14 cellular contexts compared by ENCODE assay signal in the genomic region with DNA sequence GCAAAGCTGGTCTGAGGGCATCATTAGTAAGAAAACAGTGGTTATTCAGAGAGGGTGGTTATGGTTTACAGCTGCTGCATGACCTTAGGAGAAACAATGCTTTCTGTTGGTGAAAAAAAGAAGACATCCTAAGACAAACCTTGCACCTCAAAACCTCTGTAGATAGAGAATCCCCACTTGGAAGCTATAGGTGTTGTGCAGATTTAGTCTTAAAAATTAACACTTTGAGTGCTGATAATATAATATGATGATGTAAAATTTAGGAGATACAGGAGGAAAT. TPM values are rescaled to one million over a fixed set of nuclear protein-coding genes. Genes with fewer than 3 reads are reported as not detected.
DNase-seq lines count a peak whose midpoint lies in the region; ATAC-seq and TF ChIP-seq lines count a peak whose summit lies in the region.
"Had no signal": no experiment of that assay in that cellular context is flagged by ENCODE, and none has a peak within 500 bp of the region (broad histone marks: within the 10 kb centered on the region; RNA-seq: fewer than 3 reads in every experiment).

No MANE protein-coding gene starts in this region.

- no peaks in the 10 kb centered on the region for H4K20me1 ChIP-seq in fibroblast of lung (ENCODE audit: control insufficient read depth, extremely low read depth, insufficient read depth, low read length)

- H2AFZ ChIP-seq in fibroblast of lung (ENCODE audit: low read length) = peak overlapping the region; percentile 60

- intact Hi-C loops in left ventricle myocardium inferior (cut with micrococcal nuclease) (no loop called here), vagina (cut with DNase I) (no loop called here)

- ATAC-seq in HG03025 (IDR thresholded peaks at IDR 0.05; ENCODE audit: low FRiP score, unreplicated experiment) = no peak
- ATAC-seq: foreskin keratinocyte, mucosa of descending colon had no signal

- H3K27me3 ChIP-seq in left ventricle myocardium inferior (ENCODE audit: low read depth) = no peaks in the 10 kb centered on the region
- no peaks in the 10 kb centered on the region for H3K27me3 ChIP-seq in right atrium auricular region
- no peaks in the 10 kb centered on the region for H3K27me3 ChIP-seq in SJSA1 (replicated peaks)
- no peaks in the 10 kb centered on the region for H3K27me3 ChIP-seq in fibroblast of lung (ENCODE audit: control insufficient read depth, insufficient read depth, low read length)
- no peaks in the 10 kb centered on the region for H3K27me3 ChIP-seq in vagina
- H3K27me3 ChIP-seq: foreskin keratinocyte had no signal

- H3K4me2 ChIP-seq in fibroblast of lung (ENCODE audit: extremely low read depth, insufficient read depth, low read length) = peak overlapping the region; percentile 89

- H3K9me3 ChIP-seq in left ventricle myocardium inferior (replicated peaks) (no peaks in the 10 kb centered on the region), right atrium auricular region (no peaks in the 10 kb centered on the region), SJSA1 (replicated peaks) (no peaks in the 10 kb centered on the region), fibroblast of lung (ENCODE audit: control insufficient read depth, insufficient read depth, low read depth, low read length) (no peaks in the 10 kb centered on the region), vagina (no peaks in the 10 kb centered on the region)
- H3K9me3 ChIP-seq: mucosa of descending colon had no signal

- H3K79me2 ChIP-seq in fibroblast of lung (ENCODE audit: control insufficient read depth, insufficient read depth, low read length) = peaks cover 57% of the 10 kb centered on the region

- H3K4me3 ChIP-seq in left ventricle myocardium inferior (no peak overlapping the region), right atrium auricular region (no peak overlapping the region), SJSA1 (peak overlapping the region; percentile 59), fibroblast of lung (replicated peaks in 1 of 4; ENCODE audit: control extremely low read depth in 1 of 4, insufficient read depth in 1 of 4, low read depth in 3 of 4, low read length in 4 of 4) (no peak overlapping the region), vagina (no peak overlapping the region)
- H3K4me3 ChIP-seq: mucosa of descending colon had no signal

- H3K36me3 ChIP-seq in left ventricle myocardium inferior (no peaks in the 10 kb centered on the region), right atrium auricular region (no peaks in the 10 kb centered on the region), SJSA1 (peaks cover 37% of the 10 kb centered on the region), fibroblast of lung (ENCODE audit: control insufficient read depth, insufficient read depth, low read length) (no peaks in the 10 kb centered on the region), vagina (no peaks in the 10 kb centered on the region)

- H3K9ac ChIP-seq in fibroblast of lung (ENCODE audit: insufficient read depth, low read length) = no peak overlapping the region

- H3K4me1 ChIP-seq in left ventricle myocardium inferior = peaks cover 46% of the 10 kb centered on the region
- peaks cover 0 to 32% of the 10 kb centered on the region in 2 donors for H3K4me1 ChIP-seq in right atrium auricular region
- H3K4me1 ChIP-seq in SJSA1 (replicated peaks) = peaks cover 50% of the 10 kb centered on the region
- peaks cover 10% of the 10 kb centered on the region for H3K4me1 ChIP-seq in fibroblast of lung (ENCODE audit: control insufficient read depth, extremely low read depth, insufficient read depth, low read length)
- H3K4me1 ChIP-seq in vagina = peaks cover 41% of the 10 kb centered on the region

- TF ChIP-seq POLR2A in vagina (IDR thresholded peaks at IDR 0.05) = no peak

- H3K27ac ChIP-seq in left ventricle myocardium inferior (replicated peaks) (peak overlapping the region; percentile 91), right atrium auricular region (no peak overlapping the region), SJSA1 (peak overlapping the region; percentile 73), fibroblast of lung (ENCODE audit: insufficient read depth, low read length) (no peak overlapping the region), vagina (peak overlapping the region; percentile 96)

- TF ChIP-seq CTCF in left ventricle myocardium inferior (IDR thresholded peaks at IDR 0.05; ENCODE audit: borderline replicate concordance) = no peak
- no peak for TF ChIP-seq CTCF in right atrium auricular region (IDR thresholded peaks at IDR 0.05)
- TF ChIP-seq CTCF in fibroblast of lung (conservative IDR thresholded peaks at IDR 0.05 in 1 of 2, IDR thresholded peaks at IDR 0.05 in 1 of 2; ENCODE audit: low read depth in 1 of 2, low read length in 2 of 2) = no peak
- TF ChIP-seq CTCF in vagina (IDR thresholded peaks at IDR 0.05) = no peak

- DNase-seq in left ventricle myocardium inferior = no peak
- no peak for DNase-seq in right atrium auricular region (ENCODE audit: low spot score)
- no peak for DNase-seq in SJSA1 (ENCODE audit: low read depth in 1 of 2, low spot score in 2 of 2)
- no peak for DNase-seq in fibroblast of lung (ENCODE audit: low read depth in 2 of 2)
- DNase-seq in vagina (ENCODE audit: extremely low spot score in 2 of 2) = no peak
- DNase-seq in stimulated activated CD4-positive, alpha-beta T cell treated with anti-CD3 and anti-CD28 coated beads, Interleukin-2, amount 100 ng/mL, for 48 hours = no peak
- no peak for DNase-seq in cerebellar cortex (ENCODE audit: low spot score)
- DNase-seq: activated CD4-positive, alpha-beta T cell treated with anti-CD3 and anti-CD28 coated beads, Interleukin-2, amount 50 U/mL, for 1 hour; caudate nucleus; foreskin keratinocyte; mucosa of descending colon; NCI-H1694 treated with DMSO at 0.1 percent for 48 hours; substantia nigra had no signal

RNA-seq across cellular contexts. Expression of a gene that starts 1.4 kb away (rescaled TPM):
- total RNA-seq in left ventricle myocardium inferior (0.88 TPM), right atrium auricular region (1 to 10 TPM; 4.0 to 5.9 TPM), fibroblast of lung (17.5 and 77.5 TPM in 2 replicates), vagina (89.1 TPM)
- 659 and 829 TPM in 2 replicates for total RNA-seq in SJSA1 (2014; rRNA removed; shearing (Covaris generic))
- polyA plus RNA-seq in fibroblast of lung = 108 and 363 TPM in 2 replicates
- 41.7 and 143 TPM in 2 replicates for polyA plus RNA-seq in fibroblast of lung (2012)
- polyA minus RNA-seq in fibroblast of lung (ENCODE audit: low replicate concordance) = 12.6 and 40.9 TPM in 2 replicates

RNA-seq across cellular contexts. Expression of a gene that starts 1.4 kb away (rescaled TPM):
- 56.2 TPM for total RNA-seq in left ventricle myocardium inferior
- total RNA-seq in right atrium auricular region = 10 to 100 TPM; 55.0 to 55.2 TPM
- total RNA-seq in SJSA1 (2014; rRNA removed; shearing (Covaris generic)) = 71.1 and 102 TPM in 2 replicates
- 74.5 and 79.4 TPM in 2 replicates for total RNA-seq in fibroblast of lung
- polyA plus RNA-seq in fibroblast of lung = 35.6 and 47.1 TPM in 2 replicates
- polyA plus RNA-seq in fibroblast of lung (2012) = 43.0 and 51.9 TPM in 2 replicates
- polyA minus RNA-seq in fibroblast of lung (ENCODE audit: low replicate concordance) = 2.3 and 16.7 TPM in 2 replicates
- 24.3 TPM for total RNA-seq in vagina

RNA-seq across cellular contexts. Expression of a gene that starts 20.4 kb away (rescaled TPM):
- total RNA-seq in left ventricle myocardium inferior (4.9 TPM), right atrium auricular region (1 to 10 TPM; 3.3 to 4.2 TPM), fibroblast of lung (4.9 and 5.3 TPM in 2 replicates), vagina (2.5 TPM)
- total RNA-seq in SJSA1 (2014; rRNA removed; shearing (Covaris generic)) = 5.0 and 5.5 TPM in 2 replicates
- 1.8 and 4.0 TPM in 2 replicates for polyA plus RNA-seq in fibroblast of lung
- 1.3 and 2.0 TPM in 2 replicates for polyA plus RNA-seq in fibroblast of lung (2012)
- polyA minus RNA-seq in fibroblast of lung (ENCODE audit: low replicate concordance) = not detected in 2 replicates

RNA-seq across cellular contexts. Expression of a gene that starts 49.8 kb away (rescaled TPM):
- total RNA-seq in left ventricle myocardium inferior = 1.4 TPM
- total RNA-seq in right atrium auricular region = 1 to 10 TPM; 1.5 to 2.2 TPM
- 5.7 and 6.7 TPM in 2 replicates for total RNA-seq in SJSA1 (2014; rRNA removed; shearing (Covaris generic))
- total RNA-seq in fibroblast of lung = 0.77 and 2.3 TPM in 2 replicates
- polyA plus RNA-seq in fibroblast of lung = 2.3 and 4.5 TPM in 2 replicates
- 2.7 and 6.0 TPM in 2 replicates for polyA plus RNA-seq in fibroblast of lung (2012)
- 2.8 and 5.6 TPM in 2 replicates for polyA minus RNA-seq in fibroblast of lung (ENCODE audit: low replicate concordance)
- total RNA-seq in vagina = 1.7 TPM

Comparison
In these comparisons a context has a peak if more than half of its experiments do, and no peak if none do; other contexts are left out.
1. H3K27ac ChIP-seq: peak in left ventricle myocardium inferior (single experiment), SJSA1 (single experiment) and vagina (single experiment); none in right atrium auricular region (0 of 2) and fibroblast of lung (single experiment).